In genomic region chr1:44357710-44358109, GRCh38 we compare ENCODE assay signal across 37 cellular contexts.
"Had no signal": no experiment of that assay in that cellular context is flagged by ENCODE, and none has a peak within 500 bp of the region (broad histone marks: within the 10 kb centered on the region; RNA-seq: fewer than 3 reads in every experiment).

No MANE protein-coding gene starts in this region.

- ATAC-seq: activated CD4-positive, alpha-beta T cell treated with anti-CD3 and anti-CD28 coated beads for 36 hours; activated CD4-positive, CD25-positive, alpha-beta regulatory T cell treated with anti-CD3 and anti-CD28 coated beads, Interleukin-2, amount 50 U/mL, for 24 hours; activated CD8-positive, alpha-beta memory T cell treated with anti-CD3 and anti-CD28 coated beads, Interleukin-2, amount 10 ng/mL, durations not matched to agents 7 days and 5 days; activated CD8-positive, alpha-beta T cell treated with anti-CD3 and anti-CD28 coated beads, Interleukin-2, amount 10 ng/mL, durations not matched to agents 7 days and 5 days; activated naive CD8-positive, alpha-beta T cell treated with anti-CD3 and anti-CD28 coated beads, Interleukin-2, amount 50 U/mL, for 24 hours had no signal

- H3K27ac ChIP-seq: ascending aorta, cardiac muscle cell, VCaP had no signal

- H3K27me3 Mint-ChIP-seq: activated CD4-positive, alpha-beta memory T cell treated with anti-CD3 and anti-CD28 coated beads, Interleukin-2, amount 10 ng/mL, durations not matched to agents 7 days and 5 days; activated CD4-positive, alpha-beta T cell treated with anti-CD3 and anti-CD28 coated beads for 36 hours; activated CD4-positive, alpha-beta T cell treated with anti-CD3 and anti-CD28 coated beads, Interleukin-2, amount 10 ng/mL, durations not matched to agents 7 days and 5 days; activated CD8-positive, alpha-beta memory T cell treated with anti-CD3 and anti-CD28 coated beads, Interleukin-2, amount 10 ng/mL, durations not matched to agents 7 days and 5 days; activated naive CD4-positive, alpha-beta T cell treated with anti-CD3 and anti-CD28 coated beads, Interleukin-2, amount 50 U/mL, for 24 hours; activated naive CD8-positive, alpha-beta T cell; activated naive CD8-positive, alpha-beta T cell treated with anti-CD3 and anti-CD28 coated beads, Interleukin-2, amount 50 U/mL, for 24 hours; activated T-cell treated with anti-CD3 and anti-CD28 coated beads, Interleukin-2, amount 50 U/mL, for 24 hours; central memory CD8-positive, alpha-beta T cell had no signal

- H3K36me3 Mint-ChIP-seq: activated naive CD4-positive, alpha-beta T cell treated with anti-CD3 and anti-CD28 coated beads, Interleukin-2, amount 10 ng/mL, durations not matched to agents 7 days and 5 days; activated naive CD8-positive, alpha-beta T cell had no signal

- H3K27ac Mint-ChIP-seq: activated CD4-positive, alpha-beta memory T cell treated with anti-CD3 and anti-CD28 coated beads, Interleukin-2, amount 10 ng/mL, durations not matched to agents 7 days and 5 days; activated CD4-positive, alpha-beta T cell treated with anti-CD3 and anti-CD28 coated beads for 36 hours; activated CD4-positive, alpha-beta T cell treated with anti-CD3 and anti-CD28 coated beads, Interleukin-2, amount 10 ng/mL, durations not matched to agents 7 days and 5 days; activated CD8-positive, alpha-beta memory T cell treated with anti-CD3 and anti-CD28 coated beads, Interleukin-2, amount 10 ng/mL, durations not matched to agents 7 days and 5 days; activated CD8-positive, alpha-beta T cell treated with anti-CD3 and anti-CD28 coated beads, Interleukin-2, amount 10 ng/mL, durations not matched to agents 7 days and 5 days; activated naive CD4-positive, alpha-beta T cell treated with anti-CD3 and anti-CD28 coated beads, Interleukin-2, amount 10 ng/mL, durations not matched to agents 7 days and 5 days; activated naive CD4-positive, alpha-beta T cell treated with anti-CD3 and anti-CD28 coated beads, Interleukin-2, amount 50 U/mL, for 24 hours; activated naive CD8-positive, alpha-beta T cell; activated naive CD8-positive, alpha-beta T cell treated with anti-CD3 and anti-CD28 coated beads, Interleukin-2, amount 10 ng/mL, durations not matched to agents 7 days and 5 days; activated naive CD8-positive, alpha-beta T cell treated with anti-CD3 and anti-CD28 coated beads, Interleukin-2, amount 50 U/mL, for 24 hours; activated T-cell treated with anti-CD3 and anti-CD28 coated beads, Interleukin-2, amount 50 U/mL, for 24 hours; activated T-helper 2 cell treated with anti-CD3 and anti-CD28 coated beads, Interferon-gamma antibody, Interleukin-2, Interleukin-4, amounts not matched to agents 10 μg/mL and 5 μg/mL and 100 μg/mL, durations not matched to agents 14 hours and 24 hours and 36 hours; T-helper 2 cell treated with Interferon-gamma antibody and Interleukin-4, amounts not matched to agents 5 μg/mL and 100 μg/mL, for 36 hours had no signal

- H3K4me3 Mint-ChIP-seq: activated CD4-positive, alpha-beta memory T cell treated with anti-CD3 and anti-CD28 coated beads, Interleukin-2, amount 10 ng/mL, durations not matched to agents 7 days and 5 days; activated CD4-positive, alpha-beta T cell treated with anti-CD3 and anti-CD28 coated beads for 36 hours; activated CD4-positive, alpha-beta T cell treated with anti-CD3 and anti-CD28 coated beads, Interleukin-2, amount 10 ng/mL, durations not matched to agents 7 days and 5 days; activated CD8-positive, alpha-beta memory T cell treated with anti-CD3 and anti-CD28 coated beads, Interleukin-2, amount 10 ng/mL, durations not matched to agents 7 days and 5 days; activated CD8-positive, alpha-beta T cell treated with anti-CD3 and anti-CD28 coated beads, Interleukin-2, amount 10 ng/mL, durations not matched to agents 7 days and 5 days; activated naive CD4-positive, alpha-beta T cell treated with anti-CD3 and anti-CD28 coated beads, Interleukin-2, amount 10 ng/mL, durations not matched to agents 7 days and 5 days; activated naive CD4-positive, alpha-beta T cell treated with anti-CD3 and anti-CD28 coated beads, Interleukin-2, amount 50 U/mL, for 24 hours; activated naive CD8-positive, alpha-beta T cell; activated naive CD8-positive, alpha-beta T cell treated with anti-CD3 and anti-CD28 coated beads, Interleukin-2, amount 10 ng/mL, durations not matched to agents 7 days and 5 days; activated naive CD8-positive, alpha-beta T cell treated with anti-CD3 and anti-CD28 coated beads, Interleukin-2, amount 50 U/mL, for 24 hours; activated T-cell treated with anti-CD3 and anti-CD28 coated beads, Interleukin-2, amount 50 U/mL, for 24 hours; central memory CD8-positive, alpha-beta T cell; T-helper 2 cell treated with Interferon-gamma antibody and Interleukin-4, amounts not matched to agents 5 μg/mL and 100 μg/mL, for 36 hours had no signal

- H3K36me3 ChIP-seq: ascending aorta, cardiac muscle cell had no signal

- H3K27me3 ChIP-seq: ascending aorta, cardiac muscle cell had no signal

- FAIRE-seq: bronchial epithelial cell, TTC549 had no signal

- DNase-seq: activated CD4-positive, alpha-beta memory T cell treated with anti-CD3 and anti-CD28 coated beads, Interleukin-2, amount 10 ng/mL, durations not matched to agents 7 days and 5 days; activated CD4-positive, alpha-beta T cell treated with anti-CD3 and anti-CD28 coated beads for 1 hour; activated CD4-positive, alpha-beta T cell treated with anti-CD3 and anti-CD28 coated beads for 36 hours; activated CD4-positive, alpha-beta T cell treated with anti-CD3 and anti-CD28 coated beads for 48 hours; activated CD4-positive, alpha-beta T cell treated with anti-CD3 and anti-CD28 coated beads, Interleukin-2, amount 10 ng/mL, durations not matched to agents 7 days and 5 days; activated CD4-positive, alpha-beta T cell treated with anti-CD3 and anti-CD28 coated beads, Interleukin-2, amount 50 U/mL, for 48 hours; activated CD4-positive, CD25-positive, alpha-beta regulatory T cell; activated CD8-positive, alpha-beta memory T cell treated with anti-CD3 and anti-CD28 coated beads for 24 hours; activated CD8-positive, alpha-beta memory T cell treated with anti-CD3 and anti-CD28 coated beads, Interleukin-2, amount 10 ng/mL, durations not matched to agents 7 days and 5 days; activated CD8-positive, alpha-beta memory T cell treated with anti-CD3 and anti-CD28 coated beads, Interleukin-2, amount 50 U/mL, for 48 hours; activated CD8-positive, alpha-beta T cell treated with anti-CD3 and anti-CD28 coated beads, Interleukin-2, amount 10 ng/mL, durations not matched to agents 7 days and 5 days; activated effector memory CD4-positive, alpha-beta T cell treated with Interleukin-2 at 50 U/mL for 16 hours; activated gamma-delta T cell; activated naive CD4-positive, alpha-beta T cell treated with anti-CD3 and anti-CD28 coated beads, Interleukin-2, amount 10 ng/mL, durations not matched to agents 7 days and 5 days; activated naive CD4-positive, alpha-beta T cell treated with Interleukin-2 at 50 U/mL for 16 hours; activated naive CD8-positive, alpha-beta T cell treated with anti-CD3 and anti-CD28 coated beads, Interleukin-2, amount 10 ng/mL, durations not matched to agents 7 days and 5 days; activated naive CD8-positive, alpha-beta T cell treated with anti-CD3 and anti-CD28 coated beads, Interleukin-2, amount 50 U/mL, for 24 hours; activated T-cell treated with anti-CD3 and anti-CD28 coated beads, Interleukin-2, amount 50 U/mL, for 24 hours; activated T-cell treated with anti-CD3 and anti-CD28 coated beads, Interleukin-2, amount 50 U/mL, for 48 hours; amygdala; anterior cingulate cortex; caudate nucleus; cerebellar nuclear complex; T-helper 2 cell; T-helper 9 cell had no signal

- H3K9me3 ChIP-seq: ascending aorta had no signal

- H3K4me3 ChIP-seq: ascending aorta, cardiac muscle cell had no signal

- H3K9me3 Mint-ChIP-seq: activated CD4-positive, alpha-beta memory T cell treated with anti-CD3 and anti-CD28 coated beads, Interleukin-2, amount 10 ng/mL, durations not matched to agents 7 days and 5 days; activated CD4-positive, alpha-beta T cell treated with anti-CD3 and anti-CD28 coated beads, Interleukin-2, amount 10 ng/mL, durations not matched to agents 7 days and 5 days; activated naive CD4-positive, alpha-beta T cell treated with anti-CD3 and anti-CD28 coated beads, Interleukin-2, amount 10 ng/mL, durations not matched to agents 7 days and 5 days; activated naive CD4-positive, alpha-beta T cell treated with anti-CD3 and anti-CD28 coated beads, Interleukin-2, amount 50 U/mL, for 24 hours; activated naive CD8-positive, alpha-beta T cell treated with anti-CD3 and anti-CD28 coated beads, Interleukin-2, amount 10 ng/mL, durations not matched to agents 7 days and 5 days; activated naive CD8-positive, alpha-beta T cell treated with anti-CD3 and anti-CD28 coated beads, Interleukin-2, amount 50 U/mL, for 24 hours; activated T-cell treated with anti-CD3 and anti-CD28 coated beads, Interleukin-2, amount 50 U/mL, for 24 hours; activated T-helper 2 cell treated with anti-CD3 and anti-CD28 coated beads, Interferon-gamma antibody, Interleukin-2, Interleukin-4, amounts not matched to agents 10 μg/mL and 5 μg/mL and 100 μg/mL, durations not matched to agents 14 hours and 24 hours and 36 hours; brain; central memory CD8-positive, alpha-beta T cell; T-helper 2 cell treated with Interferon-gamma antibody and Interleukin-4, amounts not matched to agents 5 μg/mL and 100 μg/mL, for 36 hours had no signal
